21 cellular contexts compared by ENCODE assay signal in the genomic region with DNA sequence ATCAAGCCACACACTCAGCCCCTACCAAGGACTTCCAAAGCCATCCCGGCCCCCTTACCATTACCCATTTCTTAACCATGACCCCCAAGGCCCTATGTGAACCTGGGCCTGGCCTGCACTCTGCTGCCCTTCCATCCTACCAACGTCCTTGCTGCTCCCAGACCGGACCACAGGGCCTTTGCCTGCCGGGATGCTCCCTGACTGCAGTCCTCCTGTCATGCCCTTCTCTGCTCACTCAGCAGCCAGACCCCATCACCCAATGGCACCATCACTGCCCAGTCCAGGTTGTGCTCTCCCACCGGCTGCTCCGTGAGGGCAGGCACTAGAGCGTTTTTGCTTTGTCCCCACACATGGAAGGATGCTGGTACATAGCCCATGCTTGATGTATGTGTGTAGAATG.
DNase-seq lines count a peak whose midpoint lies in the region; ATAC-seq and TF ChIP-seq lines count a peak whose summit lies in the region.
"Had no signal": no experiment of that assay in that cellular context is flagged by ENCODE, and none has a peak within 500 bp of the region (broad histone marks: within the 10 kb centered on the region; RNA-seq: fewer than 3 reads in every experiment).

No MANE protein-coding gene starts in this region.

- H4K91ac ChIP-seq in neuronal stem cell (ENCODE audit: low read depth, low read length, poor library complexity), result no peak overlapping the region

- no peak overlapping the region for H3K14ac ChIP-seq in neuronal stem cell (ENCODE audit: low read length)

- no peak overlapping the region for H3K4me3 ChIP-seq in H7 (ENCODE audit: insufficient read depth, low read depth, low read length)
- H3K4me3 ChIP-seq in esophagus muscularis mucosa, result no peak overlapping the region
- peak overlapping the region in 1 of 2 donors; percentile 41 for H3K4me3 ChIP-seq in neuronal stem cell (ENCODE audit: low read length in 2 of 2)
- no peak overlapping the region for H3K4me3 ChIP-seq in left lung
- H3K4me3 ChIP-seq in tibial artery, result no peak overlapping the region
- H3K4me3 ChIP-seq in heart right ventricle, result no peak overlapping the region
- H3K4me3 ChIP-seq: A549; BLaER1 treated with 17β-estradiol and CSF1 and Interleukin-3, amounts not matched to agents 10 nM and 100 nM; GM12878 had no signal

- no peak overlapping the region for H2AFZ ChIP-seq in neuronal stem cell (ENCODE audit: low read length)

- TF ChIP-seq CTCF in esophagus muscularis mucosa (IDR thresholded peaks at IDR 0.05) (no peak), left lung (IDR thresholded peaks at IDR 0.05) (no peak), tibial artery (IDR thresholded peaks at IDR 0.05) (no peak), heart right ventricle (IDR thresholded peaks at IDR 0.05) (no peak)

- no peak overlapping the region for H2BK5ac ChIP-seq in neuronal stem cell (ENCODE audit: low read length)

- no peak overlapping the region for H4K8ac ChIP-seq in neuronal stem cell (ENCODE audit: low read depth, low read length)

- no peak overlapping the region for H2AK5ac ChIP-seq in neuronal stem cell (ENCODE audit: low read depth, low read length)

- no peak overlapping the region for H2BK12ac ChIP-seq in neuronal stem cell (ENCODE audit: low read length)

- H3K9me3 ChIP-seq in esophagus muscularis mucosa (no peaks in the 10 kb centered on the region), neuronal stem cell (replicated peaks in 1 of 2; ENCODE audit: control insufficient read depth in 2 of 2, insufficient read depth in 1 of 2, low read depth in 1 of 2, low read length in 2 of 2) (no peaks in the 10 kb centered on the region), left lung (no peaks in the 10 kb centered on the region), tibial artery (no peaks in the 10 kb centered on the region), heart right ventricle (no peaks in the 10 kb centered on the region)
- H3K9me3 ChIP-seq: A549, BE2C had no signal

- 75% methylated on average over 7 of the region's 7 CpGs for WGBS in esophagus muscularis mucosa
- WGBS in neuronal stem cell (ENCODE audit: extremely low coverage in 2 of 2, insufficient read length in 2 of 2, insufficient replicate concordance in 1 of 2), 2 donors, result no CpG with 5 or more reads among the region's 7 CpGs
- 88 to 90% methylated on average over 7 of the region's 7 CpGs for WGBS in heart right ventricle, 2 donors

- H3K4me2 ChIP-seq in neuronal stem cell (ENCODE audit: insufficient read depth, low read length, poor library complexity, severe bottlenecking), result no peak overlapping the region
- H3K4me2 ChIP-seq: A549; BLaER1 treated with 17β-estradiol and CSF1 and Interleukin-3, amounts not matched to agents 10 nM and 100 nM had no signal

- no peak overlapping the region for H3K27ac ChIP-seq in esophagus muscularis mucosa (replicated peaks in 1 of 4)
- H3K27ac ChIP-seq in neuronal stem cell (replicated peaks; ENCODE audit: low read length), result no peak overlapping the region
- H3K27ac ChIP-seq in left lung, result no peak overlapping the region
- H3K27ac ChIP-seq in tibial artery, result no peak overlapping the region
- H3K27ac ChIP-seq in heart right ventricle, result no peak overlapping the region
- H3K27ac ChIP-seq: A549; BLaER1 treated with 17β-estradiol and CSF1 and Interleukin-3, amounts not matched to agents 10 nM and 100 nM had no signal

- no peak overlapping the region for H2BK15ac ChIP-seq in neuronal stem cell (ENCODE audit: low read length)

- H3K23ac ChIP-seq in neuronal stem cell (ENCODE audit: low read depth, low read length, poor library complexity), result peak overlapping the region; percentile 48

- peaks cover 0 to 7% (median 0%) of the 10 kb centered on the region in 4 donors for H3K4me1 ChIP-seq in esophagus muscularis mucosa
- H3K4me1 ChIP-seq in neuronal stem cell (ENCODE audit: control insufficient read depth in 2 of 2, insufficient read depth in 1 of 2, low read depth in 1 of 2, low read length in 2 of 2), result peaks cover 0 to 2% of the 10 kb centered on the region in 2 donors
- H3K4me1 ChIP-seq in left lung, result no peaks in the 10 kb centered on the region
- peaks cover 0 to 9% (median 2%) of the 10 kb centered on the region in 4 donors for H3K4me1 ChIP-seq in tibial artery
- H3K4me1 ChIP-seq in heart right ventricle, result no peaks in the 10 kb centered on the region

- no peak for TF ChIP-seq EP300 in esophagus muscularis mucosa (IDR thresholded peaks at IDR 0.05)

- ATAC-seq in left lung (no peak), heart right ventricle (no peak)
- ATAC-seq: A549, GM12878, HCT116 had no signal

- H2BK120ac ChIP-seq in neuronal stem cell (ENCODE audit: low read depth, low read length), result no peak overlapping the region

- TF ChIP-seq POLR2A in esophagus muscularis mucosa (IDR thresholded peaks at IDR 0.05; ENCODE audit: low read depth), result no peak

- intact Hi-C loops in esophagus muscularis mucosa (cut with DNase I) (no loop called here), left lung (cut with DNase I) (no loop called here), tibial artery (cut with DNase I; ENCODE audit: low total_unique reads) (loop anchor here (10.0 kb wide), 1 partner anchor 99 kb away; no protein-coding TSS in a partner anchor), heart right ventricle (cut with DNase I) (loop anchor here in 1 of 10 donors (10.0 kb wide), 1 partner anchor 1131 kb away; no protein-coding TSS in a partner anchor)

- peak; percentile 23 for DNase-seq in H7
- DNase-seq in esophagus muscularis mucosa (ENCODE audit: extremely low spot score), result peak; percentile 89
- no peak for DNase-seq in neuronal stem cell (ENCODE audit: low spot score)
- DNase-seq in left lung, result no peak
- DNase-seq in tibial artery, result no peak
- DNase-seq in heart right ventricle, result no peak
- DNase-seq: 8988T; ACHN; AML-193; BE2C; CD4-positive, alpha-beta T cell; CD8-positive, alpha-beta memory T cell; DMS 273 treated with DMSO at 0.1 percent for 48 hours; DMS79; EL; GDM1; GOT3 had no signal

- no peak overlapping the region for H3K4ac ChIP-seq in neuronal stem cell (ENCODE audit: low read length)

- no peaks in the 10 kb centered on the region for H3K79me1 ChIP-seq in neuronal stem cell (ENCODE audit: low read depth, low read length)

- no peaks in the 10 kb centered on the region for H3K36me3 ChIP-seq in H7 (replicated peaks; ENCODE audit: control insufficient read depth, insufficient read depth, low read length)
- H3K36me3 ChIP-seq in esophagus muscularis mucosa, result no peaks in the 10 kb centered on the region
- H3K36me3 ChIP-seq in neuronal stem cell (replicated peaks in 1 of 2; ENCODE audit: control insufficient read depth in 2 of 2, insufficient read depth in 2 of 2, low read length in 2 of 2), result no peaks in the 10 kb centered on the region
- no peaks in the 10 kb centered on the region for H3K36me3 ChIP-seq in left lung
- H3K36me3 ChIP-seq in tibial artery, result peaks cover 12 to 17% (median 15%) of the 10 kb centered on the region in 3 donors
- no peaks in the 10 kb centered on the region for H3K36me3 ChIP-seq in heart right ventricle
- H3K36me3 ChIP-seq: BE2C; BLaER1 treated with 17β-estradiol and CSF1 and Interleukin-3, amounts not matched to agents 10 nM and 100 nM had no signal

- H3K18ac ChIP-seq in neuronal stem cell (ENCODE audit: low read length), result peak overlapping the region; percentile 44

- no peaks in the 10 kb centered on the region for H3K27me3 ChIP-seq in H7 (ENCODE audit: control insufficient read depth, insufficient read depth, low read length)
- H3K27me3 ChIP-seq in esophagus muscularis mucosa, result no peaks in the 10 kb centered on the region
- peaks cover 0 to 17% (median 0%) of the 10 kb centered on the region in 3 experiments for H3K27me3 ChIP-seq in neuronal stem cell (ENCODE audit: control insufficient read depth in 3 of 3, insufficient read depth in 3 of 3, low read depth in 1 of 3, low read length in 3 of 3)
- H3K27me3 ChIP-seq in left lung, result no peaks in the 10 kb centered on the region
- no peaks in the 10 kb centered on the region for H3K27me3 ChIP-seq in tibial artery
- no peaks in the 10 kb centered on the region for H3K27me3 ChIP-seq in heart right ventricle
- H3K27me3 ChIP-seq: BE2C; BLaER1 treated with 17β-estradiol and CSF1 and Interleukin-3, amounts not matched to agents 10 nM and 100 nM had no signal

- H3K9ac ChIP-seq in neuronal stem cell (ENCODE audit: low read depth, low read length, poor library complexity), result no peak overlapping the region
- H3K9ac ChIP-seq: BLaER1 treated with 17β-estradiol and CSF1 and Interleukin-3, amounts not matched to agents 10 nM and 100 nM had no signal

Comparison
In these comparisons a context has a peak if more than half of its experiments do, and no peak if none do; other contexts are left out.
1. DNase-seq: peak in H7 (single experiment) and esophagus muscularis mucosa (single experiment); none in neuronal stem cell (single experiment), left lung (0 of 2), tibial artery (0 of 2) and heart right ventricle (0 of 2).